Comparison of ENCODE assay signal across 24 cellular contexts in genomic region chr3:150013801-150014200, GRCh38.
"Had no signal": no experiment of that assay in that cellular context is flagged by ENCODE, and none has a peak within 500 bp of the region (broad histone marks: within the 10 kb centered on the region; RNA-seq: fewer than 3 reads in every experiment).

No MANE protein-coding gene starts in this region.

- H3K4me3 ChIP-seq: colonic mucosa, coronary artery, dorsolateral prefrontal cortex, esophagus muscularis mucosa, esophagus squamous epithelium, gastrocnemius medialis, gastroesophageal sphincter, heart left ventricle, heart right ventricle had no signal

- H3K36me3 ChIP-seq: colonic mucosa, esophagus muscularis mucosa, esophagus squamous epithelium, gastrocnemius medialis, gastroesophageal sphincter, heart left ventricle, heart right ventricle had no signal

- H3K4me1 ChIP-seq: colonic mucosa, esophagus muscularis mucosa, esophagus squamous epithelium, foreskin keratinocyte, gastrocnemius medialis, gastroesophageal sphincter, heart left ventricle, heart right ventricle had no signal

- DNase-seq: colonic mucosa; cortex of kidney; dermis blood vessel endothelial cell; dorsolateral prefrontal cortex; effector CD4-positive, alpha-beta T cell; effector CD8-positive, alpha-beta T cell; effector memory CD4-positive, alpha-beta T cell; effector memory CD8-positive, alpha-beta T cell; endodermal cell; erythroblast; esophagus squamous epithelium; foreskin fibroblast; foreskin keratinocyte; foreskin melanocyte; gastrocnemius medialis; glutamatergic neuron; head of caudate nucleus; heart left ventricle; heart right ventricle had no signal

- H3K9me3 ChIP-seq: colonic mucosa, esophagus muscularis mucosa, esophagus squamous epithelium, gastrocnemius medialis, gastroesophageal sphincter, heart left ventricle, heart right ventricle had no signal

- ATAC-seq: effector memory CD8-positive, alpha-beta T cell; esophagus mucosa; foreskin keratinocyte; gastrocnemius medialis; gastroesophageal sphincter; heart left ventricle; heart right ventricle had no signal

- H3K27me3 ChIP-seq: colonic mucosa, dorsolateral prefrontal cortex, esophagus muscularis mucosa, esophagus squamous epithelium, foreskin keratinocyte, gastrocnemius medialis, gastroesophageal sphincter, heart left ventricle, heart right ventricle had no signal

- H3K27ac ChIP-seq: colonic mucosa, coronary artery, dorsolateral prefrontal cortex, epithelial cell of prostate, esophagus muscularis mucosa, esophagus squamous epithelium, foreskin keratinocyte, gastrocnemius medialis, gastroesophageal sphincter, heart left ventricle, heart right ventricle had no signal
